18 cellular contexts compared by ENCODE assay signal in the genomic region with DNA sequence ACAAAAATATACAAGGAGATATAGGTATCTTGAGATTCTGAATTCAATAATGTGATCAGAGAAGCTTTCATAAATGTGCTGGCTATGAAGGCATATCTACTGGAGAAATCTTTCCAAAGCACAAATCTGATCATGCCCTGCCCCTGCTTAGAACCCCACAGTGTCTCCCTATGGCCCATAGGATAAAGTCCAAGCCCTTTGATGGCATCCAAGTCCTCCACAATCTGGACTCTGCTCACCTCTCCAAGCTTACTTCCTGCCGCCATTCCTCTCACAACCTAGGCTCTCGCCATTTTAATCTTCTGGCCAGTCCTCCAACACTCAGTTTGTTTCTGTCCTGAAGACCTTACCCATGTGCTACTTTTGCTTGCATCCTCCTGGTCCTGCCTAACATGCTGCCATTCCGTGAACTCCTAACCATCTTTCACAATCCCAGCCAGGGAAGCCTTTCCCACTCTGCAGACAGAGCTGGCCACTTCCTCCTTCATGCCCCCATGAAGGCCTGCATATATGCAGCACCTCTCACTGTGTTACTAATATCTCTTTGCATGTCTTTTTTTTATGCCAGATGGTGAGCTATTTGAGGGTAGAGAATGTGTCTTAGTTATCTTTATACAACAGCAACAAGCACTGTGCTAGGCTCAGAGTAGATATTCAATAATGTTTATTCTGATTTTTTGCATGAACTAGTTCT. TPM values are rescaled to one million over a fixed set of nuclear protein-coding genes. Genes with fewer than 3 reads are reported as not detected.
DNase-seq lines count a peak whose midpoint lies in the region; ATAC-seq, FAIRE-seq and TF ChIP-seq lines count a peak whose summit lies in the region.
"Had no signal": no experiment of that assay in that cellular context is flagged by ENCODE, and none has a peak within 500 bp of the region (broad histone marks: within the 10 kb centered on the region; RNA-seq: fewer than 3 reads in every experiment).

No MANE protein-coding gene starts in this region.

- CTCF ChIA-PET in K562 (lab: Yijun Ruan, JAX; ENCODE audit: low intra/inter-chr PET ratio), result no interaction called here

- FAIRE-seq in K562 (lab: Jason Lieb, UNC), result no peak
- no peak for FAIRE-seq in small intestine (lab: Jason Lieb, UNC)
- FAIRE-seq in GM19239 (lab: Jason Lieb, UNC), result no peak

- TF ChIP-seq POLR2A in K562 (conservative IDR thresholded peaks at IDR 0.05), result no peak

- H3K9ac ChIP-seq in KMS-11, result no peak overlapping the region
- no peak overlapping the region for H3K9ac ChIP-seq in K562 (ENCODE audit: insufficient read depth in 1 of 2, low read depth in 2 of 2, low read length in 2 of 2)
- H3K9ac ChIP-seq: GM23248 had no signal

- H3K27me3 ChIP-seq in KMS-11 (ENCODE audit: insufficient read depth, low read depth) (no peaks in the 10 kb centered on the region), K562 (ENCODE audit: control insufficient read depth in 2 of 2, insufficient read depth in 2 of 2, low read length in 2 of 2) (peaks cover 7 to 13% of the 10 kb centered on the region in 2 experiments; a peak in 2 of 5 replicates), small intestine (ENCODE audit: control insufficient read depth in 2 of 2, insufficient read depth in 2 of 2, low read length in 2 of 2) (no peaks in the 10 kb centered on the region)

- TF ChIP-seq EP300 in K562 (IDR thresholded peaks at IDR 0.05; ENCODE audit: low read length), result no peak

- no peak for TF ChIP-seq RAD21 in K562 (CRISPR knock-in tag; conservative IDR thresholded peaks at IDR 0.05 in 1 of 2, IDR thresholded peaks at IDR 0.05 in 1 of 2)

- H2AFZ ChIP-seq in KMS-11 (ENCODE audit: low read depth), result peak overlapping the region; percentile 35
- H2AFZ ChIP-seq in K562 (ENCODE audit: low read depth, low read length), result no peak overlapping the region
- H2AFZ ChIP-seq: GM23248 had no signal

- BruUV-seq in K562 (replicated peaks; lab: Mats Ljungman, UMichigan), result no TSS peak

- H3K9me1 ChIP-seq in K562 (ENCODE audit: control insufficient read depth, insufficient read depth, low read length), result no peaks in the 10 kb centered on the region

- H4K20me1 ChIP-seq in KMS-11 (ENCODE audit: insufficient read depth), result no peaks in the 10 kb centered on the region
- no peaks in the 10 kb centered on the region for H4K20me1 ChIP-seq in K562 (replicated peaks; ENCODE audit: control insufficient read depth, insufficient read depth, low read length)

- H3K27ac ChIP-seq in KMS-11 (peak overlapping the region; percentile 26), K562 (ENCODE audit: extremely low read depth, low read depth, low read length) (no peak overlapping the region), small intestine (ENCODE audit: low read depth in 1 of 2, low read length in 1 of 2) (no peak overlapping the region)
- H3K27ac ChIP-seq: GM23248, SJSA1 had no signal

- H3K4me1 ChIP-seq in KMS-11 (ENCODE audit: low read depth, poor library complexity, severe bottlenecking) (peaks cover 30% of the 10 kb centered on the region), K562 (replicated peaks in 1 of 2; ENCODE audit: control insufficient read depth in 2 of 2, insufficient read depth in 2 of 2, low read length in 2 of 2) (peaks cover 0 to 2% of the 10 kb centered on the region in 2 experiments; a peak in 2 of 5 replicates), small intestine (ENCODE audit: control insufficient read depth in 2 of 2, insufficient read depth in 1 of 2, low read depth in 1 of 2, low read length in 1 of 2) (peaks cover 0 to 2% of the 10 kb centered on the region in 2 donors)

- H3K4me2 ChIP-seq in KMS-11 (peak overlapping the region; percentile 57), K562 (ENCODE audit: insufficient read depth, low read length) (no peak overlapping the region)

- WGBS in K562 (ENCODE audit: insufficient coverage, low coverage, missing lambda C conversion rate), result 26% methylated on average over 3 of the region's 3 CpGs
- WGBS in small intestine, 3 donors, result 83 to 91% (median 88%) methylated on average over 3 of the region's 3 CpGs

- H3K36me3 ChIP-seq in KMS-11 (ENCODE audit: insufficient read depth) (no peaks in the 10 kb centered on the region), K562 (ENCODE audit: control insufficient read depth, insufficient read depth, low read length) (no peaks in the 10 kb centered on the region), small intestine (ENCODE audit: control insufficient read depth in 2 of 2, insufficient read depth in 2 of 2, low read length in 2 of 2) (no peaks in the 10 kb centered on the region)
- H3K36me3 ChIP-seq: SJSA1 had no signal

- intact Hi-C loops in K562 (cut with micrococcal nuclease), result no loop called here

- ATAC-seq in K562, result no peak
- ATAC-seq in activated CD4-positive, CD25-positive, alpha-beta regulatory T cell treated with anti-CD3 and anti-CD28 coated beads, Interleukin-2, amount 50 U/mL, for 24 hours, result no peak

- no peaks in the 10 kb centered on the region for H3K79me2 ChIP-seq in KMS-11 (ENCODE audit: insufficient read depth, low read depth)
- no peaks in the 10 kb centered on the region for H3K79me2 ChIP-seq in K562 (ENCODE audit: control insufficient read depth, insufficient read depth, low read length)

- DNase-seq in CD1c-positive myeloid dendritic cell (ENCODE audit: extremely low spot score) (peak; percentile 21), K562 (ENCODE audit: extremely low read depth in 1 of 4, low spot score in 3 of 4) (no peak), small intestine (peak; percentile 71), GM19239 (ENCODE audit: insufficient read length, low spot score) (no peak), NCI-H526 treated with DMSO at 0.1 percent for 48 hours (lab: John Stamatoyannopoulos, UW) (no peak)
- DNase-seq: DMS153, GM23248, H9, HFFc6, NCI-H1105 treated with DMSO at 0.1 percent for 48 hours, NCI-H146, NCI-H2029, NCI-H2227 treated with DMSO at 0.1 percent for 48 hours, Right ventricle myocardium superior, RPMI8226 had no signal

- no peak overlapping the region for H3K4me3 ChIP-seq in KMS-11 (IDR thresholded peaks at IDR 0.05; ENCODE audit: insufficient read depth, low read depth, low read length)
- H3K4me3 ChIP-seq in K562, result no peak overlapping the region
- H3K4me3 ChIP-seq in small intestine (ENCODE audit: low read depth in 1 of 2, low read length in 2 of 2), result no peak overlapping the region
- H3K4me3 ChIP-seq: GM23248, SJSA1 had no signal

- TF ChIP-seq CTCF in KMS-11 (conservative IDR thresholded peaks at IDR 0.05; ENCODE audit: low read depth, low read length) (no peak), K562 (IDR thresholded peaks at IDR 0.05 in 2 of 3, conservative IDR thresholded peaks at IDR 0.05 in 1 of 3; ENCODE audit: insufficient read depth in 2 of 3, low read depth in 1 of 3, low read length in 3 of 3) (no peak)

- POLR2A ChIA-PET in K562 (lab: Yijun Ruan, JAX), result interaction anchor here (0.6 to 4.5 kb wide), 8 partner anchors 9 to 147 kb away, joined by 3 to 26 read pairs (median 4); no protein-coding TSS in a partner anchor

- H3K9me3 ChIP-seq in K562 (replicated peaks; ENCODE audit: control insufficient read depth, insufficient read depth, low read depth, low read length) (no peaks in the 10 kb centered on the region), small intestine (ENCODE audit: control insufficient read depth, low read depth) (no peaks in the 10 kb centered on the region)
- H3K9me3 ChIP-seq: SJSA1 had no signal

- in situ Hi-C loops in K562 (cut with MboI), result no loop called here

TF ChIP-seq in K562, 482 proteins besides CTCF, POLR2A, EP300 and RAD21:
- TF ChIP-seq SPI1 (IDR thresholded peaks at IDR 0.05; ENCODE audit: borderline replicate concordance, low read depth, low read length) (peak; percentile 52; the same call in 1 of the 2 replicates), TSC22D4 (tag; IDR thresholded peaks at IDR 0.05) (no peak)

RNA-seq across cellular contexts. Expression of a gene that starts 5.6 kb away (rescaled TPM):
- 725 and 867 TPM in 2 replicates for total RNA-seq in K562 (2011; cell fraction: chromatin; rRNA removed; ENCODE audit: low replicate concordance)
- 1,035 and 1,106 TPM in 2 replicates for total RNA-seq in K562 (2011; cell fraction: nucleolus; rRNA removed)
- total RNA-seq in K562 (2011; cell fraction: nucleoplasm; rRNA removed), result 881 and 968 TPM in 2 replicates
- total RNA-seq in K562 (2014; rRNA removed) (234 and 262 TPM in 2 replicates), K562 (2014; rRNA removed; fragmentation: Illumina TruSeq; extraction: Trizol) (109 and 122 TPM in 2 replicates), K562 (2015; rRNA removed; fragmentation: Illumina TruSeq; extraction: Trizol) (99.3 and 103 TPM in 2 replicates), K562 (2021) (319 and 354 TPM in 2 replicates)
- polyA plus RNA-seq in K562 (2011; rRNA removed) (358 and 513 TPM in 2 replicates), K562 (2014; fragmentation: Illumina TruSeq; extraction: Trizol) (358 and 388 TPM in 2 replicates), K562 (2014; fragmentation: Nextera tagmentation; extraction: Ambion mirVana) (100 to 1,000 TPM; 113 to 135 TPM), K562 (2014; rRNA removed) (261 and 293 TPM in 2 replicates), small intestine (1,000 to 10,000 TPM in 2 of 3 donors, 100 to 1,000 TPM in 1; 921 to 1,048 (median 1,042) TPM)
- 378 and 399 TPM in 2 replicates for polyA plus RNA-seq in K562 (2011; cell fraction: cytosol; rRNA removed)
- polyA plus RNA-seq in K562 (2011; cell fraction: nucleus; rRNA removed), result 255 and 257 TPM in 2 replicates
- 185 and 295 TPM in 2 replicates for polyA plus RNA-seq in K562 (2012)
- polyA minus RNA-seq in K562 (2011; rRNA and poly(A)+ RNA removed), result 616 and 874 TPM in 2 replicates
- polyA minus RNA-seq in K562 (2011; cell fraction: cytosol; rRNA and poly(A)+ RNA removed), result 258 and 300 TPM in 2 replicates
- polyA minus RNA-seq in K562 (2011; cell fraction: nucleus; rRNA and poly(A)+ RNA removed), result 138 and 192 TPM in 2 replicates

Comparison
In these comparisons a context has a peak if more than half of its experiments do, and no peak if none do; other contexts are left out.
1. DNase-seq: peak in CD1c-positive myeloid dendritic cell (single experiment) and small intestine (single experiment); none in K562 (0 of 4), GM19239 (single experiment) and NCI-H526 treated with DMSO at 0.1 percent for 48 hours (single experiment).